In genomic region chr9:34559616-34560546, GRCh38 we compare ENCODE assay signal across 10 cellular contexts. TPM values are rescaled to one million over a fixed set of nuclear protein-coding genes. Genes with fewer than 3 reads are reported as not detected.
DNase-seq lines count a peak whose midpoint lies in the region; ATAC-seq and TF ChIP-seq lines count a peak whose summit lies in the region.
"Had no signal": no experiment of that assay in that cellular context is flagged by ENCODE, and none has a peak within 500 bp of the region (broad histone marks: within the 10 kb centered on the region; RNA-seq: fewer than 3 reads in every experiment).

No MANE protein-coding gene starts in this region.

- peak; percentile 27 for ATAC-seq in WTC11
- ATAC-seq in heart left ventricle: peak; percentile 25 to 77 (median 68)

- DNase-seq in GM23248 (peak; percentile 81), WTC11 (ENCODE audit: low spot score) (no peak), heart left ventricle (peak in 4 of 5 donors; percentile 38 to 66 (median 47)), NCI-H1694 treated with DMSO at 0.1 percent for 48 hours (lab: John Stamatoyannopoulos, UW) (no peak), 8988T (no peak), NCI-H345 (lab: John Stamatoyannopoulos, UW) (no peak)
- no peak for DNase-seq in effector memory CD4-positive, alpha-beta T cell
- DNase-seq: stimulated activated naive B cell treated with anti-CD40 and anti-IgM and Interleukin-4, amounts not matched to agents 10 μg/mL and 1 μg/mL and 100 μg/mL, for 72 hours had no signal

- no peaks in the 10 kb centered on the region for H3K9me3 Mint-ChIP-seq in WTC11
- H3K9me3 Mint-ChIP-seq: stimulated activated naive B cell treated with anti-CD40 and anti-IgM and Interleukin-4, amounts not matched to agents 10 μg/mL and 1 μg/mL and 100 μg/mL, for 72 hours had no signal

- H3K9me3 ChIP-seq in GM23248 (ENCODE audit: low read depth): no peaks in the 10 kb centered on the region
- no peaks in the 10 kb centered on the region for H3K9me3 ChIP-seq in heart left ventricle
- peaks cover 4% of the 10 kb centered on the region for H3K9me3 ChIP-seq in effector memory CD4-positive, alpha-beta T cell (ENCODE audit: control insufficient read depth, low read length)

- peak overlapping the region; percentile 33; the same call in 1 of the 2 replicates for H3K27ac Mint-ChIP-seq in WTC11
- H3K27ac Mint-ChIP-seq: activated naive CD8-positive, alpha-beta T cell; stimulated activated naive B cell treated with anti-CD40 and anti-IgM and Interleukin-4, amounts not matched to agents 10 μg/mL and 1 μg/mL and 100 μg/mL, for 72 hours had no signal

- POLR2A ChIA-PET in WTC11 (lab: Charles Lee): no interaction called here

- intact Hi-C loops in heart left ventricle (cut with DNase I): no loop called here

- no peaks in the 10 kb centered on the region for H3K36me3 ChIP-seq in GM23248 (ENCODE audit: low read depth)
- no peaks in the 10 kb centered on the region for H3K36me3 ChIP-seq in heart left ventricle
- no peaks in the 10 kb centered on the region for H3K36me3 ChIP-seq in rectal smooth muscle tissue (ENCODE audit: control insufficient read depth, insufficient read depth, low read length)
- H3K36me3 ChIP-seq in effector memory CD4-positive, alpha-beta T cell (ENCODE audit: control insufficient read depth, insufficient read depth, low read length): no peaks in the 10 kb centered on the region

- H3K79me2 ChIP-seq in GM23248 (ENCODE audit: insufficient read depth): no peaks in the 10 kb centered on the region

- no peaks in the 10 kb centered on the region for H3K4me1 ChIP-seq in GM23248 (ENCODE audit: insufficient read depth)
- H3K4me1 ChIP-seq in heart left ventricle: peaks cover 0 to 25% (median 20%) of the 10 kb centered on the region in 12 donors
- H3K4me1 ChIP-seq in rectal smooth muscle tissue (ENCODE audit: control insufficient read depth, insufficient read depth, low read length): no peaks in the 10 kb centered on the region
- H3K4me1 ChIP-seq in effector memory CD4-positive, alpha-beta T cell (ENCODE audit: control insufficient read depth, insufficient read depth, low read length, poor library complexity, severe bottlenecking): no peaks in the 10 kb centered on the region

- H3F3A ChIP-seq in GM23248 (ENCODE audit: insufficient read depth): no peaks in the 10 kb centered on the region

- H3K9ac ChIP-seq in GM23248 (no peak overlapping the region), rectal smooth muscle tissue (ENCODE audit: low read length) (no peak overlapping the region)

- no peaks in the 10 kb centered on the region for H3K9me2 ChIP-seq in GM23248 (ENCODE audit: insufficient read depth)

- no peak overlapping the region for H3K4me2 ChIP-seq in GM23248 (ENCODE audit: unreplicated experiment)

- no peak overlapping the region for H2AFZ ChIP-seq in GM23248

- in situ Hi-C loops in GM23248 (cut with MboI): no loop called here

- WGBS in GM23248 (ENCODE audit: low coverage in 1 of 2, low lambda C conversion rate in 2 of 2, missing lambda C conversion rate in 2 of 2), 2 experiments: 42 to 57% methylated on average over 13 to 15 of the region's 21 CpGs
- WGBS in heart left ventricle, 4 donors: 9 to 15% (median 12%) methylated on average over 12 to 21 of the region's 21 CpGs

- no peak for TF ChIP-seq POLR2A in heart left ventricle (IDR thresholded peaks at IDR 0.05)

- peaks cover 4% of the 10 kb centered on the region for H3K27me3 Mint-ChIP-seq in WTC11 (ENCODE audit: low read depth)

- H3K4me1 Mint-ChIP-seq in WTC11: peaks cover 37% of the 10 kb centered on the region

- H3K27me3 ChIP-seq in GM23248 (replicated peaks; ENCODE audit: insufficient read depth) (no peaks in the 10 kb centered on the region), heart left ventricle (peaks cover 0 to 9% (median 0%) of the 10 kb centered on the region in 9 donors), rectal smooth muscle tissue (ENCODE audit: control insufficient read depth, insufficient read depth, low read length) (peaks cover 15% of the 10 kb centered on the region)
- H3K27me3 ChIP-seq in effector memory CD4-positive, alpha-beta T cell (replicated peaks; ENCODE audit: control insufficient read depth, insufficient read depth, low read length, poor library complexity, severe bottlenecking): no peaks in the 10 kb centered on the region

- no peak overlapping the region for H3K4me3 ChIP-seq in GM23248
- H3K4me3 ChIP-seq in heart left ventricle: peak overlapping the region in 7 of 12 donors; percentile 6 to 32 (median 23)
- H3K4me3 ChIP-seq in rectal smooth muscle tissue (ENCODE audit: low read length): no peak overlapping the region
- H3K4me3 ChIP-seq in effector memory CD4-positive, alpha-beta T cell (ENCODE audit: insufficient read depth, low read depth, low read length, poor library complexity, severe bottlenecking): no peak overlapping the region

- TF ChIP-seq CTCF in WTC11 (IDR thresholded peaks at IDR 0.05): no peak
- TF ChIP-seq CTCF in heart left ventricle (IDR thresholded peaks at IDR 0.05): no peak

- no peaks in the 10 kb centered on the region for H3K36me3 Mint-ChIP-seq in WTC11
- H3K36me3 Mint-ChIP-seq: activated naive CD8-positive, alpha-beta T cell; stimulated activated naive B cell treated with anti-CD40 and anti-IgM and Interleukin-4, amounts not matched to agents 10 μg/mL and 1 μg/mL and 100 μg/mL, for 72 hours had no signal

- no peak overlapping the region for H3K4me3 Mint-ChIP-seq in WTC11
- H3K4me3 Mint-ChIP-seq: activated naive CD8-positive, alpha-beta T cell; stimulated activated naive B cell treated with anti-CD40 and anti-IgM and Interleukin-4, amounts not matched to agents 10 μg/mL and 1 μg/mL and 100 μg/mL, for 72 hours had no signal

- H4K20me1 ChIP-seq in GM23248 (ENCODE audit: insufficient read depth): no peaks in the 10 kb centered on the region

- CTCF ChIA-PET in WTC11 (lab: Charles Lee): interaction anchor here (0.6 to 8.5 kb wide), 6 partner anchors 12 to 156 kb away, joined by 3 to 112 read pairs (median 4); no protein-coding TSS in a partner anchor

- no peak overlapping the region for H3K27ac ChIP-seq in GM23248
- peak overlapping the region in 2 of 12 donors; percentile 5 to 34 for H3K27ac ChIP-seq in heart left ventricle
- H3K27ac ChIP-seq in rectal smooth muscle tissue (ENCODE audit: low read depth, low read length): peak overlapping the region; percentile 34
- H3K27ac ChIP-seq in effector memory CD4-positive, alpha-beta T cell (ENCODE audit: insufficient read depth, low read length, poor library complexity, severe bottlenecking): no peak overlapping the region

TF ChIP-seq in WTC11, 78 proteins besides CTCF, POLR2A, EP300 and RAD21 (continues in another document):
- TF ChIP-seq PREB (CRISPR knock-in tag; IDR thresholded peaks at IDR 0.05; ENCODE audit: borderline replicate concordance) (no peak), AR (CRISPR knock-in tag; IDR thresholded peaks at IDR 0.05) (no peak), TCF7 (CRISPR knock-in tag; IDR thresholded peaks at IDR 0.05; ENCODE audit: low read depth) (no peak), FOXJ3 (CRISPR knock-in tag; IDR thresholded peaks at IDR 0.05; ENCODE audit: borderline replicate concordance) (no peak)

RNA-seq across cellular contexts. Expression of gene CNTFR, which starts 29.6 kb away (rescaled TPM):
- not detected in 2 replicates for total RNA-seq in GM23248 (2014; rRNA removed; shearing (Covaris generic))
- polyA plus RNA-seq in GM23248 (2016; fragmentation: Nextera tagmentation; extraction: Ambion mirVana) (not detected in 2 replicates), heart left ventricle (1 to 10 TPM; 2.2 to 2.3 TPM)
- total RNA-seq in WTC11 (2021) (8.7 to 18.0 TPM (median 9.9 TPM) in 3 replicates), heart left ventricle (1 to 10 TPM in 5 of 9 donors, under 1 TPM in 4; 0.43 to 9.8 (median 1.2) TPM)

RNA-seq across cellular contexts. Expression of gene ENHO, which starts 37.1 kb away (rescaled TPM):
- not detected in 2 replicates for total RNA-seq in GM23248 (2014; rRNA removed; shearing (Covaris generic))
- polyA plus RNA-seq in GM23248 (2016; fragmentation: Nextera tagmentation; extraction: Ambion mirVana) (0.35 TPM in 1 of 2 replicates, not detected in the other), heart left ventricle (under 1 TPM; 0.26 to 0.27 TPM)
- total RNA-seq in WTC11 (2021) (26.9 to 28.3 TPM (median 27.9 TPM) in 3 replicates), heart left ventricle (1 to 10 TPM in 1 of 9 donors, under 1 TPM in 6, not detected in 2; 0.37 to 1.2 (median 0.52) TPM)

RNA-seq across cellular contexts. Expression of gene RPP25L, which starts 52.0 kb away (rescaled TPM):
- total RNA-seq in GM23248 (2014; rRNA removed; shearing (Covaris generic)): 16.9 and 28.7 TPM in 2 replicates
- polyA plus RNA-seq in GM23248 (2016; fragmentation: Nextera tagmentation; extraction: Ambion mirVana) (21.0 and 25.0 TPM in 2 replicates), heart left ventricle (10 to 100 TPM; 31.7 to 59.9 TPM)
- total RNA-seq in WTC11 (2021) (24.5 to 35.9 TPM (median 31.4 TPM) in 3 replicates), heart left ventricle (10 to 100 TPM; 22.5 to 79.2 (median 38.3) TPM)

Comparison
In these comparisons a context has a peak if more than half of its experiments do, and no peak if none do; other contexts are left out.
1. DNase-seq: peak in GM23248 (single experiment) and heart left ventricle (4 of 5); none in WTC11 (single experiment), NCI-H1694 treated with DMSO at 0.1 percent for 48 hours (single experiment), 8988T (single experiment), effector memory CD4-positive, alpha-beta T cell (0 of 3) and NCI-H345 (single experiment).
2. H3K4me3 ChIP-seq: peak in heart left ventricle (7 of 12); none in GM23248 (single experiment), rectal smooth muscle tissue (single experiment) and effector memory CD4-positive, alpha-beta T cell (single experiment).
3. RNA of gene ENHO, which starts 37.1 kb away (total RNA-seq): 26.9 to 28.3 TPM in WTC11; 0.37 to 1.2 TPM in heart left ventricle and not detected in GM23248; every median in the first group is over 10 times any median in the second.